ENCODE assay signal across 8 cellular contexts in genomic region chr7:99504281-99504602, GRCh38. TPM values are rescaled to one million over a fixed set of nuclear protein-coding genes. Genes with fewer than 3 reads are reported as not detected.
DNase-seq lines count a peak whose midpoint lies in the region; ATAC-seq and TF ChIP-seq lines count a peak whose summit lies in the region.

No MANE protein-coding gene starts in this region.

- H3K27me3 Mint-ChIP-seq in CD8-positive, alpha-beta memory T cell, result peaks cover 0 to 3% of the 10 kb centered on the region in 2 donors
- no peaks in the 10 kb centered on the region for H3K27me3 Mint-ChIP-seq in activated T-helper 2 cell treated with anti-CD3 and anti-CD28 coated beads, Interferon-gamma antibody, Interleukin-2, Interleukin-4, amounts not matched to agents 10 μg/mL and 5 μg/mL and 100 μg/mL, durations not matched to agents 14 hours and 24 hours and 36 hours (ENCODE audit: low read depth)

- peaks cover 0 to 22% (median 0%) of the 10 kb centered on the region in 3 donors for H3K36me3 Mint-ChIP-seq in CD8-positive, alpha-beta memory T cell
- peaks cover 29% of the 10 kb centered on the region for H3K36me3 Mint-ChIP-seq in activated T-helper 2 cell treated with anti-CD3 and anti-CD28 coated beads, Interferon-gamma antibody, Interleukin-2, Interleukin-4, amounts not matched to agents 10 μg/mL and 5 μg/mL and 100 μg/mL, durations not matched to agents 14 hours and 24 hours and 36 hours (ENCODE audit: low read depth)

- H3K27ac ChIP-seq in CD8-positive, alpha-beta memory T cell (ENCODE audit: low read depth, low read length), result peak overlapping the region; percentile 75
- H3K27ac ChIP-seq in stomach, result peak overlapping the region; percentile 93 to 96 (median 95)

- intact Hi-C loops in activated T-helper 2 cell treated with anti-CD3 and anti-CD28 coated beads, Interferon-gamma antibody, Interleukin-2, Interleukin-4, amounts not matched to agents 10 μg/mL and 5 μg/mL and 100 μg/mL, durations not matched to agents 14 hours and 24 hours and 36 hours (cut with micrococcal nuclease), result loop anchor here (1.0 kb wide), 1 partner anchor 32 kb away; the partner anchor contains the start of gene ZNF789
- intact Hi-C loops in stomach (cut with DNase I; ENCODE audit: low total_unique reads), result loop anchor here (10.0 kb wide), 1 partner anchor 51 kb away; the partner anchor contains the start of genes FAM200A and ZNF655

- peaks cover 23 to 51% (median 41%) of the 10 kb centered on the region in 3 donors for H3K4me1 Mint-ChIP-seq in CD8-positive, alpha-beta memory T cell
- H3K4me1 Mint-ChIP-seq in activated T-helper 2 cell treated with anti-CD3 and anti-CD28 coated beads, Interferon-gamma antibody, Interleukin-2, Interleukin-4, amounts not matched to agents 10 μg/mL and 5 μg/mL and 100 μg/mL, durations not matched to agents 14 hours and 24 hours and 36 hours (ENCODE audit: low read depth), result peaks cover 24% of the 10 kb centered on the region

- WGBS in stomach, 5 donors, result 8 to 12% (median 9%) methylated on average over 19 of the region's 19 CpGs

- H3K9me3 Mint-ChIP-seq in CD8-positive, alpha-beta memory T cell, result no peaks in the 10 kb centered on the region
- no peaks in the 10 kb centered on the region for H3K9me3 Mint-ChIP-seq in activated T-helper 2 cell treated with anti-CD3 and anti-CD28 coated beads, Interferon-gamma antibody, Interleukin-2, Interleukin-4, amounts not matched to agents 10 μg/mL and 5 μg/mL and 100 μg/mL, durations not matched to agents 14 hours and 24 hours and 36 hours

- TF ChIP-seq EP300 in stomach (IDR thresholded peaks at IDR 0.05), result no peak

- H3K9me3 ChIP-seq in CD8-positive, alpha-beta memory T cell (ENCODE audit: low read length), result no peaks in the 10 kb centered on the region
- H3K9me3 ChIP-seq in stomach, result no peaks in the 10 kb centered on the region

- no peak for DNase-seq in CD8-positive, alpha-beta memory T cell
- no peak for DNase-seq in HFF-Myc (ENCODE audit: extremely low read depth, low read depth)
- no peak for DNase-seq in activated T-helper 2 cell treated with anti-CD3 and anti-CD28 coated beads, Interferon-gamma antibody, Interleukin-2, Interleukin-4, amounts not matched to agents 10 μg/mL and 5 μg/mL and 100 μg/mL, durations not matched to agents 14 hours and 24 hours and 36 hours (ENCODE audit: low spot score)
- no peak for DNase-seq in stomach
- DNase-seq in activated CD4-positive, CD25-positive, alpha-beta regulatory T cell (lab: John Stamatoyannopoulos, UW), result no peak

- no peaks in the 10 kb centered on the region for H3K27me3 ChIP-seq in CD8-positive, alpha-beta memory T cell (ENCODE audit: insufficient read depth, low read length, poor library complexity, severe bottlenecking)
- no peaks in the 10 kb centered on the region for H3K27me3 ChIP-seq in stomach

- peaks cover 26% of the 10 kb centered on the region for H3K4me1 ChIP-seq in CD8-positive, alpha-beta memory T cell (ENCODE audit: insufficient read depth, low read length)
- peaks cover 26 to 55% (median 46%) of the 10 kb centered on the region in 4 donors for H3K4me1 ChIP-seq in stomach

- ATAC-seq in HG03469 (IDR thresholded peaks at IDR 0.05; ENCODE audit: unreplicated experiment) (no peak), HG03175 (IDR thresholded peaks at IDR 0.05; ENCODE audit: unreplicated experiment) (no peak)

- no peaks in the 10 kb centered on the region for H3K36me3 ChIP-seq in CD8-positive, alpha-beta memory T cell (ENCODE audit: insufficient read depth, low read length)
- no peaks in the 10 kb centered on the region for H3K36me3 ChIP-seq in stomach

- no peak for TF ChIP-seq POLR2A in stomach (IDR thresholded peaks at IDR 0.05)

- H3K27ac Mint-ChIP-seq in CD8-positive, alpha-beta memory T cell, result peak overlapping the region; percentile 92 to 100 (median 99)
- peak overlapping the region; percentile 100 for H3K27ac Mint-ChIP-seq in activated T-helper 2 cell treated with anti-CD3 and anti-CD28 coated beads, Interferon-gamma antibody, Interleukin-2, Interleukin-4, amounts not matched to agents 10 μg/mL and 5 μg/mL and 100 μg/mL, durations not matched to agents 14 hours and 24 hours and 36 hours

- no peak for TF ChIP-seq CTCF in HFF-Myc (IDR thresholded peaks at IDR 0.05; ENCODE audit: low read depth, low read length, missing control alignments)
- TF ChIP-seq CTCF in stomach (IDR thresholded peaks at IDR 0.05), result no peak

- CTCF ChIA-PET in CD8-positive, alpha-beta memory T cell (lab: Charles Lee), result interaction anchor here (0.7 to 2.0 kb wide), 7 partner anchors 10 to 96 kb away, joined by 3 to 6 read pairs (median 3); partner anchors contain the start of genes BUD31, PDAP1 and ZNF655

- H3K4me3 ChIP-seq in CD8-positive, alpha-beta memory T cell (ENCODE audit: low read length), result peak overlapping the region; percentile 94
- H3K4me3 ChIP-seq in HFF-Myc (replicated peaks; ENCODE audit: low read depth, low read length) (peak overlapping the region; percentile 82), iPS-11a (ENCODE audit: low read depth, low read length) (peak overlapping the region; percentile 88), stomach (peak overlapping the region; percentile 67 to 82 (median 76))

- peak overlapping the region; percentile 94 to 100 (median 97) for H3K4me3 Mint-ChIP-seq in CD8-positive, alpha-beta memory T cell
- H3K4me3 Mint-ChIP-seq in activated T-helper 2 cell treated with anti-CD3 and anti-CD28 coated beads, Interferon-gamma antibody, Interleukin-2, Interleukin-4, amounts not matched to agents 10 μg/mL and 5 μg/mL and 100 μg/mL, durations not matched to agents 14 hours and 24 hours and 36 hours (ENCODE audit: low read depth), result peak overlapping the region; percentile 100

- POLR2A ChIA-PET in CD8-positive, alpha-beta memory T cell (lab: Charles Lee), result interaction anchor here (0.5 to 3.3 kb wide), 13 partner anchors 8 to 1082 kb away, joined by 3 to 34 read pairs (median 5); partner anchors contain the start of genes ATP5MF, BUD31, CPSF4 and FAM200A

RNA-seq across cellular contexts. Expression of gene ZKSCAN5, which starts 0.2 kb away (rescaled TPM):
- total RNA-seq in CD8-positive, alpha-beta memory T cell, result 1 to 10 TPM; 8.4 TPM
- 5.0 TPM for polyA plus RNA-seq in CD8-positive, alpha-beta memory T cell
- 8.2 and 8.4 TPM in 2 replicates for total RNA-seq in activated T-helper 2 cell treated with anti-CD3 and anti-CD28 coated beads, Interferon-gamma antibody, Interleukin-2, Interleukin-4, amounts not matched to agents 10 μg/mL and 5 μg/mL and 100 μg/mL, durations not matched to agents 14 hours and 24 hours and 36 hours
- total RNA-seq in stomach, result 10 to 100 TPM in 1 of 5 donors, 1 to 10 TPM in 3, under 1 TPM in 1; 0.58 to 11.4 (median 4.0) TPM
- 1 to 10 TPM; 2.7 to 3.8 (median 2.9) TPM for polyA plus RNA-seq in stomach

RNA-seq across cellular contexts. Expression of gene ZNF394, which starts 4.2 kb away (rescaled TPM):
- total RNA-seq in CD8-positive, alpha-beta memory T cell, result 10 to 100 TPM; 34.1 to 35.0 TPM
- polyA plus RNA-seq in CD8-positive, alpha-beta memory T cell, result 65.6 TPM
- total RNA-seq in activated T-helper 2 cell treated with anti-CD3 and anti-CD28 coated beads, Interferon-gamma antibody, Interleukin-2, Interleukin-4, amounts not matched to agents 10 μg/mL and 5 μg/mL and 100 μg/mL, durations not matched to agents 14 hours and 24 hours and 36 hours, result 36.4 and 40.7 TPM in 2 replicates
- 100 to 1,000 TPM in 1 of 5 donors, 10 to 100 TPM in 4; 16.9 to 177 (median 48.0) TPM for total RNA-seq in stomach
- 10 to 100 TPM; 15.7 to 16.7 (median 16.4) TPM for polyA plus RNA-seq in stomach

RNA-seq across cellular contexts. Expression of gene ZNF789, which starts 31.6 kb away (rescaled TPM):
- total RNA-seq in CD8-positive, alpha-beta memory T cell, result 10 to 100 TPM; 12.3 to 12.5 TPM
- 6.1 TPM for polyA plus RNA-seq in CD8-positive, alpha-beta memory T cell
- total RNA-seq in activated T-helper 2 cell treated with anti-CD3 and anti-CD28 coated beads, Interferon-gamma antibody, Interleukin-2, Interleukin-4, amounts not matched to agents 10 μg/mL and 5 μg/mL and 100 μg/mL, durations not matched to agents 14 hours and 24 hours and 36 hours, result 23.2 and 24.3 TPM in 2 replicates
- total RNA-seq in stomach, result 10 to 100 TPM; 14.6 to 55.6 (median 22.0) TPM
- 1 to 10 TPM; 6.6 to 9.8 (median 7.2) TPM for polyA plus RNA-seq in stomach

RNA-seq across cellular contexts. Expression of gene ATP5MF, which starts 38.3 kb away (rescaled TPM):
- 100 to 1,000 TPM; 438 to 456 TPM for total RNA-seq in CD8-positive, alpha-beta memory T cell
- 439 TPM for polyA plus RNA-seq in CD8-positive, alpha-beta memory T cell
- total RNA-seq in activated T-helper 2 cell treated with anti-CD3 and anti-CD28 coated beads, Interferon-gamma antibody, Interleukin-2, Interleukin-4, amounts not matched to agents 10 μg/mL and 5 μg/mL and 100 μg/mL, durations not matched to agents 14 hours and 24 hours and 36 hours, result 405 and 429 TPM in 2 replicates
- 100 to 1,000 TPM in 4 of 5 donors, 1 to 10 TPM in 1; 1.2 to 441 (median 159) TPM for total RNA-seq in stomach
- 1,000 to 10,000 TPM; 1,153 to 1,530 (median 1,469) TPM for polyA plus RNA-seq in stomach

RNA-seq across cellular contexts. Expression of gene FAM200A, which starts 47.7 kb away (rescaled TPM):
- total RNA-seq in CD8-positive, alpha-beta memory T cell, result 1 to 10 TPM; 7.9 to 8.4 TPM
- 7.6 TPM for polyA plus RNA-seq in CD8-positive, alpha-beta memory T cell
- total RNA-seq in activated T-helper 2 cell treated with anti-CD3 and anti-CD28 coated beads, Interferon-gamma antibody, Interleukin-2, Interleukin-4, amounts not matched to agents 10 μg/mL and 5 μg/mL and 100 μg/mL, durations not matched to agents 14 hours and 24 hours and 36 hours, result 5.2 and 5.6 TPM in 2 replicates
- total RNA-seq in stomach, result 10 to 100 TPM in 1 of 5 donors, 1 to 10 TPM in 2, under 1 TPM in 2; 0.45 to 35.9 (median 3.3) TPM
- polyA plus RNA-seq in stomach, result 1 to 10 TPM; 3.1 to 4.2 (median 3.5) TPM
